7 cellular contexts compared by ENCODE assay signal in genomic region chr2:96241901-96242611, GRCh38. TPM values are rescaled to one million over a fixed set of nuclear protein-coding genes. Genes with fewer than 3 reads are reported as not detected.
DNase-seq lines count a peak whose midpoint lies in the region; ATAC-seq and TF ChIP-seq lines count a peak whose summit lies in the region.

No MANE protein-coding gene starts in this region.

- no peak for TF ChIP-seq CTCF in left ventricle myocardium inferior (IDR thresholded peaks at IDR 0.05; ENCODE audit: borderline replicate concordance)

- H3K9me3 ChIP-seq in left ventricle myocardium inferior (replicated peaks), result no peaks in the 10 kb centered on the region

- H3K4me3 ChIP-seq in left ventricle myocardium inferior, result no peak overlapping the region

- no peaks in the 10 kb centered on the region for H3K27me3 ChIP-seq in left ventricle myocardium inferior (ENCODE audit: low read depth)

- intact Hi-C loops in left ventricle myocardium inferior (cut with micrococcal nuclease), result no loop called here

- peak; percentile 19 for DNase-seq in activated naive CD4-positive, alpha-beta T cell treated with anti-CD3 and anti-CD28 coated beads, Interleukin-2, amount 50 U/mL, for 16 hours
- DNase-seq in left ventricle myocardium inferior, result peak; percentile 38
- DNase-seq in stimulated activated CD8-positive, alpha-beta memory T cell treated with anti-CD3 and anti-CD28 coated beads, Interleukin-15, amount 100 ng/mL, for 1 hour (ENCODE audit: low read depth), result peak; percentile 5
- DNase-seq in NCI-H1092 treated with DMSO at 0.1 percent for 48 hours (lab: John Stamatoyannopoulos, UW), result no peak

- H3K4me1 ChIP-seq in left ventricle myocardium inferior, result peaks cover 52% of the 10 kb centered on the region

- no peaks in the 10 kb centered on the region for H3K36me3 ChIP-seq in left ventricle myocardium inferior

- ATAC-seq in GM18520 (IDR thresholded peaks at IDR 0.05; ENCODE audit: unreplicated experiment), result peak; percentile 79
- ATAC-seq in HG02884 (IDR thresholded peaks at IDR 0.05; ENCODE audit: unreplicated experiment), result peak; percentile 90

- peak overlapping the region; percentile 71 for H3K27ac ChIP-seq in left ventricle myocardium inferior (replicated peaks)

TF ChIP-seq in PFSK-1, 5 proteins besides CTCF, POLR2A, EP300 and RAD21:
- peak; percentile 35; the same call in 1 of the 2 replicates for TF ChIP-seq POLR2AphosphoS5 (IDR thresholded peaks at IDR 0.05; ENCODE audit: low read depth, low read length)
- TF ChIP-seq REST (IDR thresholded peaks at IDR 0.05; ENCODE audit: insufficient read depth in 1 of 2, low read depth in 2 of 2, low read length in 2 of 2), result no peak
- TF ChIP-seq TAF1 (IDR thresholded peaks at IDR 0.05; ENCODE audit: borderline replicate concordance, insufficient read depth, low read length), result peak; percentile 89; the same call in 1 of the 2 replicates
- no peak for TF ChIP-seq SIN3A (IDR thresholded peaks at IDR 0.05; ENCODE audit: borderline replicate concordance, insufficient read depth, low read length)
- no peak for TF ChIP-seq FOXP2 (optimal IDR thresholded peaks at IDR 0.05; ENCODE audit: borderline replicate concordance, extremely low read depth, extremely low read length, insufficient read depth)

RNA-seq across cellular contexts. Expression of gene TMEM127, which starts 23.7 kb away (rescaled TPM):
- 33.5 TPM for polyA plus RNA-seq in PFSK-1 (2012; ENCODE audit: insufficient read length, low read depth)
- total RNA-seq in left ventricle myocardium inferior, result 85.7 TPM

RNA-seq across cellular contexts. Expression of gene CIAO1, which starts 24.0 kb away (rescaled TPM):
- 102 TPM for polyA plus RNA-seq in PFSK-1 (2012; ENCODE audit: insufficient read length, low read depth)
- 68.6 TPM for total RNA-seq in left ventricle myocardium inferior

RNA-seq across cellular contexts. Expression of gene STARD7, which starts 33.4 kb away (rescaled TPM):
- 80.4 TPM for polyA plus RNA-seq in PFSK-1 (2012; ENCODE audit: insufficient read length, low read depth)
- 174 TPM for total RNA-seq in left ventricle myocardium inferior
